In the genomic region with DNA sequence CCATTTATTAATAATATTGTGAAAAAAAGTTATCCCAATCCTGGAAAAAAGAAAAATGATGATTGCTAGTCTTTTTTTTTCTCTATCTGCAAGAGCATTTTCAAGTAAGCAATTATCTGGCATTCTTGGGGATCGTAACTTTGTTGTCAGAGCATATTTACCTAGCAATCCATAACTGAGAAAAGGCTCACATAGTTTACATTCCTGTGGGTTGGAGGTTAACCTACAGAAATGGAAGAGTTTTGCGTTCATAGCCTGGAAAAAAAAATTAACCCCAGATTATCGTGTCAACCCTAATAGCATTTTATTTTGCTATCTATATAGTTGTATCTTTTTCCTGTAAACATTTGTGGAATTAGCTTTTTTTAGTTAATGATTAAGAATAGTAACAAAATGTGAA, we compare ENCODE assay signal across 14 cellular contexts.
A peak's percentile ranks its signal among the peaks of the same experiment; 100 is the strongest.
DNase-seq lines count a peak whose midpoint lies in the region; ATAC-seq and TF ChIP-seq lines count a peak whose summit lies in the region.
"Had no signal": no experiment of that assay in that cellular context is flagged by ENCODE, and none has a peak within 500 bp of the region (broad histone marks: within the 10 kb centered on the region; RNA-seq: fewer than 3 reads in every experiment).

No MANE protein-coding gene starts in this region.

- intact Hi-C loops in Caco-2 (cut with micrococcal nuclease; ENCODE audit: unreplicated experiment), result loop anchor here (2.0 kb wide), 1 partner anchor 32 kb away; no protein-coding TSS in a partner anchor

- peaks cover 15% of the 10 kb centered on the region for H3K9me3 ChIP-seq in Caco-2
- H3K9me3 ChIP-seq: BE2C, breast epithelium had no signal

- H3K27me3 ChIP-seq in Caco-2 (replicated peaks; ENCODE audit: control insufficient read depth, insufficient read depth, low read length), result no peaks in the 10 kb centered on the region
- H3K27me3 ChIP-seq: breast epithelium had no signal

- H3K9me3 Mint-ChIP-seq in Caco-2 (ENCODE audit: unreplicated experiment) (peaks cover 31% of the 10 kb centered on the region), mesothelial cell of epicardium (peaks cover 30% of the 10 kb centered on the region)
- H3K9me3 Mint-ChIP-seq: stimulated activated naive B cell treated with anti-CD40 and anti-IgM and Interleukin-4, amounts not matched to agents 10 μg/mL and 1 μg/mL and 100 μg/mL, for 72 hours had no signal

- no TSS peak for BruUV-seq in Caco-2 (replicated peaks; lab: Mats Ljungman, UMichigan)

- DNase-seq in Caco-2 (peak in 1 of 2 experiments; percentile 68), LNCaP clone FGC (ENCODE audit: low read depth) (no peak), choroid plexus epithelial cell (ENCODE audit: low read depth) (peak; percentile 90), mesothelial cell of epicardium (ENCODE audit: low spot score in 2 of 2, unreplicated experiment in 2 of 2) (no peak), NCI-H146 treated with DMSO at 0.1 percent for 48 hours (lab: John Stamatoyannopoulos, UW; ENCODE audit: unreplicated experiment) (no peak), NCI-H82 (lab: John Stamatoyannopoulos, UW) (no peak), NCI-H1048 (lab: John Stamatoyannopoulos, UW) (no peak)
- DNase-seq: BE2C; GF-D8; Kasumi-1; stimulated activated CD4-positive, alpha-beta T cell treated with anti-CD3 and anti-CD28 coated beads, Interleukin-2, amount 100 ng/mL, for 48 hours; stimulated activated naive B cell treated with anti-CD40 and anti-IgM and Interleukin-4, amounts not matched to agents 10 μg/mL and 1 μg/mL and 100 μg/mL, for 72 hours had no signal

- TF ChIP-seq CTCF in Caco-2 (IDR thresholded peaks at IDR 0.05; ENCODE audit: insufficient read depth in 1 of 2, low read depth in 1 of 2, low read length in 1 of 2, severe bottlenecking in 1 of 2, unreplicated experiment in 1 of 2) (no peak), LNCaP clone FGC (IDR thresholded peaks at IDR 0.05; ENCODE audit: control insufficient read depth, extremely low read depth, insufficient read depth) (no peak), choroid plexus epithelial cell (conservative IDR thresholded peaks at IDR 0.05; ENCODE audit: low read depth, low read length) (no peak), mesothelial cell of epicardium (IDR thresholded peaks at IDR 0.05; ENCODE audit: unreplicated experiment) (no peak)

- no peaks in the 10 kb centered on the region; the same call in 1 of the 2 replicates for H3K36me3 ChIP-seq in Caco-2 (ENCODE audit: control insufficient read depth, insufficient read depth, low read length)
- H3K36me3 ChIP-seq: BE2C, breast epithelium had no signal

- CTCF ChIA-PET in Caco-2 (lab: Charles Lee), result interaction anchor here (0.6 kb wide), 1 partner anchor 88 kb away, joined by 3 read pairs; no protein-coding TSS in a partner anchor

- H3K4me1 ChIP-seq in Caco-2, result peaks cover 48% of the 10 kb centered on the region
- H3K4me1 ChIP-seq: BE2C, breast epithelium had no signal

- H3K4me1 Mint-ChIP-seq in Caco-2 (ENCODE audit: low read depth, unreplicated experiment), result peaks cover 34% of the 10 kb centered on the region
- peaks cover 19% of the 10 kb centered on the region for H3K4me1 Mint-ChIP-seq in mesothelial cell of epicardium
- H3K4me1 Mint-ChIP-seq: stimulated activated naive B cell treated with anti-CD40 and anti-IgM and Interleukin-4, amounts not matched to agents 10 μg/mL and 1 μg/mL and 100 μg/mL, for 72 hours had no signal

- no peak for ATAC-seq in HG03378 (IDR thresholded peaks at IDR 0.05; ENCODE audit: unreplicated experiment)
- ATAC-seq: stimulated activated naive B cell treated with anti-CD40 and anti-IgM and Interleukin-4, amounts not matched to agents 10 μg/mL and 1 μg/mL and 100 μg/mL, for 72 hours had no signal

- POLR2A ChIA-PET in Caco-2 (lab: Charles Lee), result no interaction called here

- no peak overlapping the region for H3K4me3 Mint-ChIP-seq in Caco-2 (ENCODE audit: unreplicated experiment)
- H3K4me3 Mint-ChIP-seq in mesothelial cell of epicardium, result no peak overlapping the region
- H3K4me3 Mint-ChIP-seq: stimulated activated naive B cell treated with anti-CD40 and anti-IgM and Interleukin-4, amounts not matched to agents 10 μg/mL and 1 μg/mL and 100 μg/mL, for 72 hours had no signal

- H3K4me3 ChIP-seq in Caco-2 (ENCODE audit: low read depth, low read length), result no peak overlapping the region
- 0 out of 2 replicates have a peak overlapping the region, but pooled peaks have one; percentile 0 for H3K4me3 ChIP-seq in LNCaP clone FGC (ENCODE audit: low read depth, low read length)
- H3K4me3 ChIP-seq in choroid plexus epithelial cell (ENCODE audit: low read depth, low read length), result no peak overlapping the region
- H3K4me3 ChIP-seq: breast epithelium had no signal

- peak overlapping the region; percentile 67 for H3K27ac Mint-ChIP-seq in Caco-2 (ENCODE audit: unreplicated experiment)
- H3K27ac Mint-ChIP-seq in mesothelial cell of epicardium, result peak overlapping the region; percentile 33
- H3K27ac Mint-ChIP-seq: stimulated activated naive B cell treated with anti-CD40 and anti-IgM and Interleukin-4, amounts not matched to agents 10 μg/mL and 1 μg/mL and 100 μg/mL, for 72 hours had no signal

- H3K27me3 Mint-ChIP-seq in Caco-2 (ENCODE audit: insufficient read depth, unreplicated experiment) (no peaks in the 10 kb centered on the region), mesothelial cell of epicardium (ENCODE audit: low read depth) (no peaks in the 10 kb centered on the region)

- H3K36me3 Mint-ChIP-seq in Caco-2 (ENCODE audit: insufficient read depth, unreplicated experiment) (peaks cover 14% of the 10 kb centered on the region), mesothelial cell of epicardium (peaks cover 3% of the 10 kb centered on the region)
- H3K36me3 Mint-ChIP-seq: stimulated activated naive B cell treated with anti-CD40 and anti-IgM and Interleukin-4, amounts not matched to agents 10 μg/mL and 1 μg/mL and 100 μg/mL, for 72 hours had no signal
